Comparison of ENCODE assay signal across 11 cellular contexts in the genomic region with DNA sequence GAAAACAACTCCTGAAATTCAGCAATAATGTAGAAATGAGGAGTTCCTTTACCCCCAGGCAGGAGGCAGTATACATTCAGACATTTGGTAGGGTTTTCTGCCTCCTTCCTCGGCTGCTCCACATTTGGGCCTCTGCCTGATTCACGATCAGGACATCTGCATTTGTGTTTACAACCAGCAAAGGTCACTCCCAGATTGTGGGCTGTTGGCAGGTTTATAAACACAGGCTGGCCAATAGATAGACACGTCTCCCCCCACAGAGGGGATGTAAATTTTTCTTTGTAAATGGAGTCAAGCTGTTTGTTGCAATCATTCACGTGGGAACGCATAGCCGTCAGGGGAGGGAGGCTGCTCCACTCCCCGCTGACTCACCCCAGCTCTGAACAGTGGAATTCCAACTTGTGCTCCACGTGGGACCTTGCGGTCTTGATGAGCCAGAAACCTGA.
DNase-seq lines count a peak whose midpoint lies in the region; ATAC-seq and TF ChIP-seq lines count a peak whose summit lies in the region.
"Had no signal": no experiment of that assay in that cellular context is flagged by ENCODE, and none has a peak within 500 bp of the region (broad histone marks: within the 10 kb centered on the region; RNA-seq: fewer than 3 reads in every experiment).

No MANE protein-coding gene starts in this region.

- no peak overlapping the region for H3K4me3 Mint-ChIP-seq in MCF 10A (ENCODE audit: unreplicated experiment)
- H3K4me3 Mint-ChIP-seq: activated CD8-positive, alpha-beta memory T cell treated with anti-CD3 and anti-CD28 coated beads, Interleukin-2, amount 10 ng/mL, durations not matched to agents 7 days and 5 days; IgD-negative memory B cell had no signal

- POLR2A ChIA-PET in MCF 10A (lab: Yijun Ruan, JAX): interaction anchor here (0.8 kb wide), 1 partner anchor 686 kb away, joined by 3 read pairs; no protein-coding TSS in a partner anchor

- H3K9me3 Mint-ChIP-seq in MCF 10A (ENCODE audit: unreplicated experiment): no peaks in the 10 kb centered on the region

- no peaks in the 10 kb centered on the region for H3K36me3 Mint-ChIP-seq in MCF 10A (ENCODE audit: insufficient read depth, unreplicated experiment)
- H3K36me3 Mint-ChIP-seq: activated CD8-positive, alpha-beta memory T cell treated with anti-CD3 and anti-CD28 coated beads, Interleukin-2, amount 10 ng/mL, durations not matched to agents 7 days and 5 days; IgD-negative memory B cell had no signal

- no peak for TF ChIP-seq POLR2A in breast epithelium (IDR thresholded peaks at IDR 0.05)
- TF ChIP-seq POLR2A in Peyer's patch (IDR thresholded peaks at IDR 0.05): no peak

- H3K4me1 ChIP-seq in breast epithelium (no peaks in the 10 kb centered on the region), Peyer's patch (no peaks in the 10 kb centered on the region)
- H3K4me1 ChIP-seq: right lobe of liver had no signal

- H3K4me3 ChIP-seq in breast epithelium: no peak overlapping the region
- no peak overlapping the region for H3K4me3 ChIP-seq in Peyer's patch
- H3K4me3 ChIP-seq: right lobe of liver had no signal

- H3K27me3 Mint-ChIP-seq in MCF 10A (ENCODE audit: insufficient read depth, unreplicated experiment): peaks cover 9% of the 10 kb centered on the region
- H3K27me3 Mint-ChIP-seq: activated CD8-positive, alpha-beta memory T cell treated with anti-CD3 and anti-CD28 coated beads, Interleukin-2, amount 10 ng/mL, durations not matched to agents 7 days and 5 days; IgD-negative memory B cell had no signal

- peaks cover 0 to 16% of the 10 kb centered on the region in 2 donors for H3K9me3 ChIP-seq in breast epithelium
- H3K9me3 ChIP-seq in Peyer's patch: peaks cover 0 to 3% (median 0%) of the 10 kb centered on the region in 4 donors
- H3K9me3 ChIP-seq: right lobe of liver had no signal

- H3K27me3 ChIP-seq in breast epithelium: no peaks in the 10 kb centered on the region
- H3K27me3 ChIP-seq in Peyer's patch: no peaks in the 10 kb centered on the region
- H3K27me3 ChIP-seq: right lobe of liver had no signal

- intact Hi-C loops in MCF 10A (cut with micrococcal nuclease) (loop anchor here (1.0 kb wide), 1 partner anchor 488 kb away; no protein-coding TSS in a partner anchor), breast epithelium (cut with DNase I; ENCODE audit: low total_unique reads) (no loop called here)

- no peak overlapping the region for H3K27ac ChIP-seq in breast epithelium
- no peak overlapping the region for H3K27ac ChIP-seq in Peyer's patch
- H3K27ac ChIP-seq: right lobe of liver had no signal

- no peak for ATAC-seq in HG03432 (IDR thresholded peaks at IDR 0.05; ENCODE audit: unreplicated experiment)
- ATAC-seq: activated CD8-positive, alpha-beta memory T cell treated with anti-CD3 and anti-CD28 coated beads, Interleukin-2, amount 10 ng/mL, durations not matched to agents 7 days and 5 days; right lobe of liver had no signal

- in situ Hi-C loops in SK-MEL-5 (cut with HindIII; ENCODE audit: low pct_unique_long_range_greater_than_20kb, low sequenced_read_pairs): no loop called here

- CTCF ChIA-PET in MCF 10A (lab: Yijun Ruan, JAX): interaction anchor here (0.5 to 2.0 kb wide), 8 partner anchors 10 to 1012 kb away, joined by 3 to 7 read pairs (median 3); no protein-coding TSS in a partner anchor

- peaks cover 6% of the 10 kb centered on the region for H3K4me1 Mint-ChIP-seq in MCF 10A (ENCODE audit: insufficient read depth, unreplicated experiment)
- H3K4me1 Mint-ChIP-seq: activated CD8-positive, alpha-beta memory T cell treated with anti-CD3 and anti-CD28 coated beads, Interleukin-2, amount 10 ng/mL, durations not matched to agents 7 days and 5 days; IgD-negative memory B cell had no signal

- TF ChIP-seq CTCF in MCF 10A (IDR thresholded peaks at IDR 0.05; ENCODE audit: unreplicated experiment): peak; percentile 38
- TF ChIP-seq CTCF in breast epithelium (IDR thresholded peaks at IDR 0.05): no peak
- no peak for TF ChIP-seq CTCF in Peyer's patch (IDR thresholded peaks at IDR 0.05)

- DNase-seq in MCF 10A (ENCODE audit: unreplicated experiment): peak; percentile 81
- no peak for DNase-seq in breast epithelium (ENCODE audit: low spot score in 2 of 2)
- DNase-seq in SK-MEL-5 (ENCODE audit: low read depth, low spot score): peak; percentile 50
- peak; percentile 1 for DNase-seq in glomerular visceral epithelial cell (ENCODE audit: extremely low spot score)
- DNase-seq in RKO (ENCODE audit: low spot score): no peak
- DNase-seq in NCI-H1105 (lab: John Stamatoyannopoulos, UW): no peak
- no peak for DNase-seq in Peyer's patch
- DNase-seq: activated CD8-positive, alpha-beta memory T cell treated with anti-CD3 and anti-CD28 coated beads, Interleukin-2, amount 10 ng/mL, durations not matched to agents 7 days and 5 days; right lobe of liver had no signal

- peak overlapping the region; percentile 60 for H3K27ac Mint-ChIP-seq in MCF 10A (ENCODE audit: low read depth, unreplicated experiment)
- H3K27ac Mint-ChIP-seq: activated CD8-positive, alpha-beta memory T cell treated with anti-CD3 and anti-CD28 coated beads, Interleukin-2, amount 10 ng/mL, durations not matched to agents 7 days and 5 days; IgD-negative memory B cell had no signal

- H3K36me3 ChIP-seq in breast epithelium: no peaks in the 10 kb centered on the region
- H3K36me3 ChIP-seq in Peyer's patch: no peaks in the 10 kb centered on the region
- H3K36me3 ChIP-seq: right lobe of liver had no signal

- no TSS peak for BruUV-seq in MCF 10A (replicated peaks; lab: Mats Ljungman, UMichigan)

Comparison
In these comparisons a context has a peak if more than half of its experiments do, and no peak if none do; other contexts are left out.
1. DNase-seq: peak in MCF 10A (single experiment), SK-MEL-5 (single experiment) and glomerular visceral epithelial cell (single experiment); none in breast epithelium (0 of 2), RKO (single experiment), NCI-H1105 (single experiment) and Peyer's patch (0 of 3).